Comparison of ENCODE assay signal across 22 cellular contexts in genomic region chr4:139890810-139891209, GRCh38.
A peak's percentile ranks its signal among the peaks of the same experiment; 100 is the strongest.
DNase-seq lines count a peak whose midpoint lies in the region; ATAC-seq and TF ChIP-seq lines count a peak whose summit lies in the region.
"Had no signal": no experiment of that assay in that cellular context is flagged by ENCODE, and none has a peak within 500 bp of the region (broad histone marks: within the 10 kb centered on the region; RNA-seq: fewer than 3 reads in every experiment).

No MANE protein-coding gene starts in this region.

- peak; percentile 44 for ATAC-seq in RWPE2 (ENCODE audit: low read depth)
- no peak for ATAC-seq in T-helper 17 cell
- no peak for ATAC-seq in GM21390 (IDR thresholded peaks at IDR 0.05; ENCODE audit: unreplicated experiment)
- ATAC-seq: A549; sciatic nerve; stimulated activated effector memory CD8-positive, alpha-beta T cell treated with anti-CD3 and anti-CD28 coated beads, Interleukin-12 subunit alpha, Interleukin-12 subunit beta, amount 100 ng/mL, for 72 hours had no signal

- H3K27me3 ChIP-seq in breast epithelium = no peaks in the 10 kb centered on the region
- no peaks in the 10 kb centered on the region for H3K27me3 ChIP-seq in RWPE2 (ENCODE audit: insufficient read depth, poor library complexity, severe bottlenecking)
- H3K27me3 ChIP-seq: neural progenitor cell had no signal

- POLR2A ChIA-PET in MCF 10A (lab: Yijun Ruan, JAX) = interaction anchor here (1.0 to 4.5 kb wide), 2 partner anchors 11 to 261 kb away, joined by 7 to 82 read pairs; partner anchors contain the start of gene MAML3

- no TSS peak for BruUV-seq in MCF 10A (replicated peaks; lab: Mats Ljungman, UMichigan)

- H3K27ac ChIP-seq in breast epithelium (no peak overlapping the region), RWPE2 (ENCODE audit: poor library complexity, severe bottlenecking) (peak overlapping the region; percentile 87)
- H3K27ac ChIP-seq: A549, neural progenitor cell had no signal

- H3K27ac Mint-ChIP-seq in MCF 10A (ENCODE audit: low read depth, unreplicated experiment) = no peak overlapping the region
- H3K27ac Mint-ChIP-seq in T-helper 17 cell = no peak overlapping the region
- H3K27ac Mint-ChIP-seq: activated naive CD4-positive, alpha-beta T cell treated with anti-CD3 and anti-CD28 coated beads, Interleukin-2, amount 50 U/mL, for 24 hours; stimulated activated effector memory CD8-positive, alpha-beta T cell treated with anti-CD3 and anti-CD28 coated beads, Interleukin-12 subunit alpha, Interleukin-12 subunit beta, amount 100 ng/mL, for 72 hours; T-helper 2 cell treated with Interferon-gamma antibody and Interleukin-4, amounts not matched to agents 5 μg/mL and 100 μg/mL, for 36 hours; type B pancreatic cell had no signal

- TF ChIP-seq CTCF in MCF 10A (IDR thresholded peaks at IDR 0.05; ENCODE audit: unreplicated experiment) (no peak), breast epithelium (IDR thresholded peaks at IDR 0.05) (no peak), RWPE2 (IDR thresholded peaks at IDR 0.05; ENCODE audit: poor library complexity, severe bottlenecking) (peak; percentile 33)

- intact Hi-C loops in MCF 10A (cut with micrococcal nuclease) (loop anchor here (5.0 kb wide), 1 partner anchor 361 kb away; no protein-coding TSS in a partner anchor), breast epithelium (cut with DNase I; ENCODE audit: low total_unique reads) (no loop called here)

- H3K36me3 ChIP-seq in breast epithelium (no peaks in the 10 kb centered on the region), RWPE2 (ENCODE audit: low read depth) (no peaks in the 10 kb centered on the region)
- H3K36me3 ChIP-seq: neural progenitor cell had no signal

- peak; percentile 70 for DNase-seq in MCF 10A (ENCODE audit: unreplicated experiment)
- no peak for DNase-seq in breast epithelium (ENCODE audit: low spot score in 2 of 2)
- no peak for DNase-seq in RWPE2 (ENCODE audit: low spot score)
- DNase-seq in fibroblast of gingiva (ENCODE audit: low read depth) = peak; percentile 53
- no peak for DNase-seq in T-helper 17 cell
- DNase-seq in COLO668 (lab: John Stamatoyannopoulos, UW; ENCODE audit: unreplicated experiment) = no peak
- DNase-seq in NCI-H345 treated with DMSO at 0.1 percent for 48 hours (lab: John Stamatoyannopoulos, UW; ENCODE audit: unreplicated experiment) = no peak
- DNase-seq: activated CD4-positive, alpha-beta T cell treated with anti-CD3 and anti-CD28 coated beads for 4 hours; cerebellar nuclear complex; erythroblast; Kasumi-1; NCI-H187 treated with DMSO at 0.1 percent for 48 hours; NCI-H69; stimulated activated CD4-positive, alpha-beta T cell treated with anti-CD3 and anti-CD28 coated beads, Interleukin-4, amount 100 ng/mL, for 4 hours had no signal

- no peaks in the 10 kb centered on the region for H3K9me3 Mint-ChIP-seq in MCF 10A (ENCODE audit: unreplicated experiment)
- H3K9me3 Mint-ChIP-seq: activated naive CD4-positive, alpha-beta T cell treated with anti-CD3 and anti-CD28 coated beads, Interleukin-2, amount 50 U/mL, for 24 hours; neural progenitor cell; stimulated activated effector memory CD8-positive, alpha-beta T cell treated with anti-CD3 and anti-CD28 coated beads, Interleukin-12 subunit alpha, Interleukin-12 subunit beta, amount 100 ng/mL, for 72 hours; T-helper 2 cell treated with Interferon-gamma antibody and Interleukin-4, amounts not matched to agents 5 μg/mL and 100 μg/mL, for 36 hours; type B pancreatic cell had no signal

- H3K4me3 Mint-ChIP-seq in MCF 10A (ENCODE audit: unreplicated experiment) = no peak overlapping the region
- H3K4me3 Mint-ChIP-seq in T-helper 17 cell = no peak overlapping the region
- H3K4me3 Mint-ChIP-seq: activated naive CD4-positive, alpha-beta T cell treated with anti-CD3 and anti-CD28 coated beads, Interleukin-2, amount 50 U/mL, for 24 hours; neural progenitor cell; stimulated activated effector memory CD8-positive, alpha-beta T cell treated with anti-CD3 and anti-CD28 coated beads, Interleukin-12 subunit alpha, Interleukin-12 subunit beta, amount 100 ng/mL, for 72 hours; T-helper 2 cell treated with Interferon-gamma antibody and Interleukin-4, amounts not matched to agents 5 μg/mL and 100 μg/mL, for 36 hours; type B pancreatic cell had no signal

- peaks cover 39% of the 10 kb centered on the region for H3K4me1 Mint-ChIP-seq in MCF 10A (ENCODE audit: insufficient read depth, unreplicated experiment)
- no peaks in the 10 kb centered on the region for H3K4me1 Mint-ChIP-seq in T-helper 17 cell
- H3K4me1 Mint-ChIP-seq: activated naive CD4-positive, alpha-beta T cell treated with anti-CD3 and anti-CD28 coated beads, Interleukin-2, amount 50 U/mL, for 24 hours had no signal

- CTCF ChIA-PET in MCF 10A (lab: Yijun Ruan, JAX) = interaction anchor here (0.6 to 1.4 kb wide), 4 partner anchors 15 to 469 kb away, joined by 3 read pairs; no protein-coding TSS in a partner anchor

- H3K4me1 ChIP-seq in breast epithelium (no peaks in the 10 kb centered on the region), RWPE2 (ENCODE audit: insufficient read depth, poor library complexity, severe bottlenecking) (peaks cover 53% of the 10 kb centered on the region)

- TF ChIP-seq POLR2A in breast epithelium (IDR thresholded peaks at IDR 0.05) = no peak

- no peak overlapping the region for H3K4me3 ChIP-seq in breast epithelium
- H3K4me3 ChIP-seq in RWPE2 (ENCODE audit: severe bottlenecking) = no peak overlapping the region
- H3K4me3 ChIP-seq: A549, neural progenitor cell had no signal

- no peaks in the 10 kb centered on the region for H3K36me3 Mint-ChIP-seq in MCF 10A (ENCODE audit: insufficient read depth, unreplicated experiment)
- H3K36me3 Mint-ChIP-seq in T-helper 17 cell (ENCODE audit: low read depth) = no peaks in the 10 kb centered on the region
- H3K36me3 Mint-ChIP-seq: stimulated activated effector memory CD8-positive, alpha-beta T cell treated with anti-CD3 and anti-CD28 coated beads, Interleukin-12 subunit alpha, Interleukin-12 subunit beta, amount 100 ng/mL, for 72 hours had no signal

- H3K27me3 Mint-ChIP-seq in MCF 10A (ENCODE audit: insufficient read depth, unreplicated experiment) = no peaks in the 10 kb centered on the region
- H3K27me3 Mint-ChIP-seq in T-helper 17 cell = no peaks in the 10 kb centered on the region
- H3K27me3 Mint-ChIP-seq: activated naive CD4-positive, alpha-beta T cell treated with anti-CD3 and anti-CD28 coated beads, Interleukin-2, amount 50 U/mL, for 24 hours; type B pancreatic cell had no signal

- H3K9me3 ChIP-seq in breast epithelium = no peaks in the 10 kb centered on the region
- no peaks in the 10 kb centered on the region for H3K9me3 ChIP-seq in RWPE2 (ENCODE audit: severe bottlenecking)
- no peaks in the 10 kb centered on the region for H3K9me3 ChIP-seq in T-helper 17 cell (ENCODE audit: control insufficient read depth, low read length, poor library complexity, severe bottlenecking)
- H3K9me3 ChIP-seq: A549 had no signal

Comparison
In these comparisons a context has a peak if more than half of its experiments do, and no peak if none do; other contexts are left out.
1. DNase-seq: peak in MCF 10A (single experiment) and fibroblast of gingiva (single experiment); none in breast epithelium (0 of 2), RWPE2 (single experiment), T-helper 17 cell (0 of 3), COLO668 (single experiment) and NCI-H345 treated with DMSO at 0.1 percent for 48 hours (single experiment).